24 cellular contexts compared by ENCODE assay signal in genomic region chr2:99850076-99850710, GRCh38.
A peak's percentile ranks its signal among the peaks of the same experiment; 100 is the strongest.
DNase-seq lines count a peak whose midpoint lies in the region; ATAC-seq and TF ChIP-seq lines count a peak whose summit lies in the region.
"Had no signal": no experiment of that assay in that cellular context is flagged by ENCODE, and none has a peak within 500 bp of the region (broad histone marks: within the 10 kb centered on the region; RNA-seq: fewer than 3 reads in every experiment).

No MANE protein-coding gene starts in this region.

- H3K27me3 Mint-ChIP-seq in nephron (ENCODE audit: low read depth) = no peaks in the 10 kb centered on the region
- H3K27me3 Mint-ChIP-seq in activated CD8-positive, alpha-beta memory T cell treated with anti-CD3 and anti-CD28 coated beads, Interleukin-2, amount 10 ng/mL, durations not matched to agents 7 days and 5 days = peaks cover 11% of the 10 kb centered on the region
- H3K27me3 Mint-ChIP-seq: stimulated activated naive CD8-positive, alpha-beta T cell treated with anti-CD3 and anti-CD28 coated beads, Interleukin-15, amount 100 ng/mL, for 72 hours had no signal

- H3K36me3 Mint-ChIP-seq in nephron (ENCODE audit: low read depth) = peaks cover 23% of the 10 kb centered on the region
- no peaks in the 10 kb centered on the region for H3K36me3 Mint-ChIP-seq in activated CD8-positive, alpha-beta memory T cell treated with anti-CD3 and anti-CD28 coated beads, Interleukin-2, amount 10 ng/mL, durations not matched to agents 7 days and 5 days
- H3K36me3 Mint-ChIP-seq: type B pancreatic cell had no signal

- H3K4me3 Mint-ChIP-seq in nephron = peak overlapping the region in 1 of 3 experiments; percentile 40
- H3K4me3 Mint-ChIP-seq in activated CD8-positive, alpha-beta memory T cell treated with anti-CD3 and anti-CD28 coated beads, Interleukin-2, amount 10 ng/mL, durations not matched to agents 7 days and 5 days = no peak overlapping the region
- H3K4me3 Mint-ChIP-seq: activated CD4-positive, alpha-beta memory T cell treated with anti-CD3 and anti-CD28 coated beads, Interleukin-2, amount 10 ng/mL, durations not matched to agents 7 days and 5 days; activated T-cell treated with anti-CD3 and anti-CD28 coated beads, Interleukin-2, amount 50 U/mL, for 24 hours; naive thymus-derived CD8-positive, alpha-beta T cell; stimulated activated naive CD8-positive, alpha-beta T cell treated with anti-CD3 and anti-CD28 coated beads, Interleukin-15, amount 100 ng/mL, for 72 hours; T-helper 17 cell; type B pancreatic cell had no signal

- DNase-seq in EL (peak; percentile 19), NCI-H69 (lab: John Stamatoyannopoulos, UW) (peak; percentile 60), epithelial cell of proximal tubule (ENCODE audit: low read depth) (peak; percentile 80), AG20443 (ENCODE audit: low spot score) (no peak), NOMO-1 treated with dmso at 0.1 percent for 144 hours (lab: John Stamatoyannopoulos, UW; ENCODE audit: unreplicated experiment) (no peak), GOT3 (lab: John Stamatoyannopoulos, UW) (no peak)
- DNase-seq in activated CD8-positive, alpha-beta memory T cell treated with anti-CD3 and anti-CD28 coated beads, Interleukin-2, amount 10 ng/mL, durations not matched to agents 7 days and 5 days = no peak
- DNase-seq: activated CD4-positive, alpha-beta memory T cell treated with anti-CD3 and anti-CD28 coated beads, Interleukin-2, amount 10 ng/mL, durations not matched to agents 7 days and 5 days; activated naive CD4-positive, alpha-beta T cell treated with anti-CD3 and anti-CD28 coated beads, Interleukin-2, amount 50 U/mL, for 16 hours; activated T-cell treated with anti-CD3 and anti-CD28 coated beads, Interleukin-2, amount 50 U/mL, for 24 hours; colonic mucosa; heart right ventricle; Kasumi-1; naive thymus-derived CD8-positive, alpha-beta T cell; NCI-H1105; NCI-H2081 treated with DMSO at 0.1 percent for 48 hours; NCI-H524; stimulated activated naive CD8-positive, alpha-beta T cell treated with anti-CD3 and anti-CD28 coated beads, Interleukin-15, amount 100 ng/mL, for 72 hours; T-helper 17 cell; WERI-Rb-1 had no signal

- peaks cover 36% of the 10 kb centered on the region for H3K4me1 Mint-ChIP-seq in nephron
- no peaks in the 10 kb centered on the region for H3K4me1 Mint-ChIP-seq in activated CD8-positive, alpha-beta memory T cell treated with anti-CD3 and anti-CD28 coated beads, Interleukin-2, amount 10 ng/mL, durations not matched to agents 7 days and 5 days
- H3K4me1 Mint-ChIP-seq: activated CD4-positive, alpha-beta memory T cell treated with anti-CD3 and anti-CD28 coated beads, Interleukin-2, amount 10 ng/mL, durations not matched to agents 7 days and 5 days; naive thymus-derived CD8-positive, alpha-beta T cell; stimulated activated naive CD8-positive, alpha-beta T cell treated with anti-CD3 and anti-CD28 coated beads, Interleukin-15, amount 100 ng/mL, for 72 hours; T-helper 17 cell had no signal

- TF ChIP-seq CTCF in epithelial cell of proximal tubule (conservative IDR thresholded peaks at IDR 0.05; ENCODE audit: low read depth, low read length) = no peak
- TF ChIP-seq CTCF in nephron (IDR thresholded peaks at IDR 0.05; ENCODE audit: unreplicated experiment in 3 of 3) = no peak

- peak overlapping the region; percentile 33 for H3K4me3 ChIP-seq in epithelial cell of proximal tubule (ENCODE audit: low read depth, low read length)
- H3K4me3 ChIP-seq: colonic mucosa, HAP-1, heart right ventricle, SJSA1 had no signal

- H3K27ac Mint-ChIP-seq in nephron = peak overlapping the region; percentile 79 to 87 (median 85)
- H3K27ac Mint-ChIP-seq in activated CD8-positive, alpha-beta memory T cell treated with anti-CD3 and anti-CD28 coated beads, Interleukin-2, amount 10 ng/mL, durations not matched to agents 7 days and 5 days = no peak overlapping the region
- H3K27ac Mint-ChIP-seq: activated CD4-positive, alpha-beta memory T cell treated with anti-CD3 and anti-CD28 coated beads, Interleukin-2, amount 10 ng/mL, durations not matched to agents 7 days and 5 days; activated T-cell treated with anti-CD3 and anti-CD28 coated beads, Interleukin-2, amount 50 U/mL, for 24 hours; naive thymus-derived CD8-positive, alpha-beta T cell; stimulated activated naive CD8-positive, alpha-beta T cell treated with anti-CD3 and anti-CD28 coated beads, Interleukin-15, amount 100 ng/mL, for 72 hours; T-helper 17 cell; type B pancreatic cell had no signal

- ATAC-seq in activated CD8-positive, alpha-beta memory T cell treated with anti-CD3 and anti-CD28 coated beads, Interleukin-2, amount 10 ng/mL, durations not matched to agents 7 days and 5 days = no peak
- ATAC-seq: heart right ventricle; naive thymus-derived CD8-positive, alpha-beta T cell; stimulated activated naive CD8-positive, alpha-beta T cell treated with anti-CD3 and anti-CD28 coated beads, Interleukin-15, amount 100 ng/mL, for 72 hours; T-helper 17 cell had no signal

- H3K9me3 Mint-ChIP-seq in nephron = peaks cover 3% of the 10 kb centered on the region
- H3K9me3 Mint-ChIP-seq in activated CD8-positive, alpha-beta memory T cell treated with anti-CD3 and anti-CD28 coated beads, Interleukin-2, amount 10 ng/mL, durations not matched to agents 7 days and 5 days (ENCODE audit: low read depth) = no peaks in the 10 kb centered on the region
- H3K9me3 Mint-ChIP-seq: activated CD4-positive, alpha-beta memory T cell treated with anti-CD3 and anti-CD28 coated beads, Interleukin-2, amount 10 ng/mL, durations not matched to agents 7 days and 5 days; activated T-cell treated with anti-CD3 and anti-CD28 coated beads, Interleukin-2, amount 50 U/mL, for 24 hours; stimulated activated naive CD8-positive, alpha-beta T cell treated with anti-CD3 and anti-CD28 coated beads, Interleukin-15, amount 100 ng/mL, for 72 hours had no signal

- CTCF ChIA-PET in activated CD8-positive, alpha-beta memory T cell treated with anti-CD3 and anti-CD28 coated beads, Interleukin-2, amount 10 ng/mL, durations not matched to agents 7 days and 5 days (lab: Charles Lee) = no interaction called here

Comparison
In these comparisons a context has a peak if more than half of its experiments do, and no peak if none do; other contexts are left out.
1. DNase-seq: peak in EL (single experiment), NCI-H69 (single experiment) and epithelial cell of proximal tubule (single experiment); none in AG20443 (single experiment), activated CD8-positive, alpha-beta memory T cell treated with anti-CD3 and anti-CD28 coated beads, Interleukin-2, amount 10 ng/mL, durations not matched to agents 7 days and 5 days (single experiment), NOMO-1 treated with dmso at 0.1 percent for 144 hours (single experiment) and GOT3 (single experiment).